Comparison of ENCODE assay signal across 6 cellular contexts in the genomic region with DNA sequence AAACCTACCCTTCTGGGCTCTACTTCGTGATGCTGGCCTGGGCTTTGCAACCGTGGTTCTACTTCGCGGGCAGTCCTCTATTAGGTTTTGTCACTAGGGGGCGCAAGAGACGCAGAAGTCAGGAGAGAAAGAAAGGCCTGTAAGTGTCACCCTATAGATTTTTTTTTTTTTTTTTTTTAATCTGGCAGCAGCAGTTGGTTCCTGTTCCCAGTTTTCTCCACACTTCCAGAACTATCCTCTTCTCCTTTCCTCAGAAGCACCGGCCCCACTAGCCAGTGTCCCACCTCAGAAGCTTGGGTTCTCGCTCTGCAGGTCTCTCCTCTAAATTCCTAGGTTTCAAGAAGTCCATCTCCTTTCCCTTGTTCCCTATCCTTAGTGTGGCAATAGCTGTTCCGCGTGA.
DNase-seq lines count a peak whose midpoint lies in the region; ATAC-seq and TF ChIP-seq lines count a peak whose summit lies in the region.

No MANE protein-coding gene starts in this region.

- DNase-seq in C1 segment of cervical spinal cord (lab: John Stamatoyannopoulos, UW) (peak in 8 of 14 donors; percentile 0 to 35 (median 2)), HS-27A (ENCODE audit: low read depth) (peak; percentile 45), SW 1271 (lab: John Stamatoyannopoulos, UW) (peak; percentile 29 to 45), erythroblast (lab: John Stamatoyannopoulos, UW) (peak; percentile 57 to 74)
- DNase-seq in stimulated activated CD4-positive, alpha-beta T cell treated with anti-CD3 and anti-CD28 coated beads, Interleukin-2, amount 100 ng/mL, for 24 hours, result peak; percentile 49 to 63

- ATAC-seq in HG03439 (IDR thresholded peaks at IDR 0.05; ENCODE audit: unreplicated experiment), result no peak

- TF ChIP-seq POLR2A in erythroblast (IDR thresholded peaks at IDR 0.05; ENCODE audit: low read length), result no peak

Comparison
In these comparisons a context has a peak if more than half of its experiments do, and no peak if none do; other contexts are left out.
1. DNase-seq: peak in every context shown above with its lines; median percentile 66 in erythroblast; 56 in stimulated activated CD4-positive, alpha-beta T cell treated with anti-CD3 and anti-CD28 coated beads, Interleukin-2, amount 100 ng/mL, for 24 hours; 45 in HS-27A; 37 in SW 1271; 2 in C1 segment of cervical spinal cord.